ENCODE assay signal across 22 cellular contexts in the genomic region with DNA sequence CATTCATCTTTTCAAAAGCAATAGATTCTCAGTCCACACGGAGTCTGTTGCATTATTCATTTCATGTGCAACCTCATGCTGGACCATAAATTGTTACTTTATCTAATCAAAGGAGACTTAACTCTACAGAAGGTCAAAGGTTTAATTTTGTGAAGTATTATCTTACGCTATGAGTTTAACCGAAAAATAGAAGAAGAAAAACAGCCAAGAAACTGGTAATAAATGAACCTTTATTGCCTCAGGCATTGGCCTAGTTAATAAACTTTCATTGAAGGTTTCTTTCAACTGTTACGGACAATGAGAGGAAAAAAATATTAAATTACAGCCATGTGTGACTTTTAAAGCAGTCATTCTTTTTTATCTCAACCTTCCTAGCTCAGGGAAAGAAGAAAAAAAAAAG.
DNase-seq lines count a peak whose midpoint lies in the region; ATAC-seq and TF ChIP-seq lines count a peak whose summit lies in the region.
"Had no signal": no experiment of that assay in that cellular context is flagged by ENCODE, and none has a peak within 500 bp of the region (broad histone marks: within the 10 kb centered on the region; RNA-seq: fewer than 3 reads in every experiment).

No MANE protein-coding gene starts in this region.

- DNase-seq in endodermal cell (no peak), mesothelial cell of epicardium (ENCODE audit: low spot score in 2 of 2, unreplicated experiment in 2 of 2) (no peak), progenitor cell of endocrine pancreas (ENCODE audit: low spot score, unreplicated experiment) (no peak), HuH-7 (ENCODE audit: low spot score) (no peak), SW480 (ENCODE audit: low spot score) (no peak)
- DNase-seq in activated CD8-positive, alpha-beta memory T cell treated with anti-CD3 and anti-CD28 coated beads, Interleukin-2, amount 50 U/mL, for 4 hours = no peak
- DNase-seq: DMS153; DND-41; GOT3; HCEC 1CT; KBM-7; NCI-H1105 treated with DMSO at 0.1 percent for 48 hours; NCI-H2029; NCI-H446 treated with DMSO at 0.1 percent for 48 hours; NCI-H526; NCI-H82; NK-92 treated with Interleukin-12 subunit alpha and Interleukin-12 subunit beta, amount 100 ng/mL, for 24 hours; PC-9 had no signal

- POLR2A ChIA-PET in HEK293 (lab: Yijun Ruan, JAX) = no interaction called here

- H3K4me1 ChIP-seq in HEK293 (ENCODE audit: control insufficient read depth, insufficient read depth, low read length) (no peaks in the 10 kb centered on the region), endodermal cell (ENCODE audit: control insufficient read depth, insufficient read depth, low read length) (no peaks in the 10 kb centered on the region)
- H3K4me1 ChIP-seq: SJSA1 had no signal

- H3K27ac Mint-ChIP-seq in endodermal cell (no peak overlapping the region), mesothelial cell of epicardium (peak overlapping the region; percentile 84), progenitor cell of endocrine pancreas (peak overlapping the region; percentile 86)

- ATAC-seq in HG02571 (IDR thresholded peaks at IDR 0.05; ENCODE audit: unreplicated experiment) = no peak
- ATAC-seq: Right ventricle myocardium inferior had no signal

- no peak overlapping the region for H3K4me3 Mint-ChIP-seq in endodermal cell
- peak overlapping the region; percentile 43 for H3K4me3 Mint-ChIP-seq in mesothelial cell of epicardium
- H3K4me3 Mint-ChIP-seq in progenitor cell of endocrine pancreas (ENCODE audit: low read depth) = no peak overlapping the region

- H3K36me3 Mint-ChIP-seq in endodermal cell (ENCODE audit: low read depth) (no peaks in the 10 kb centered on the region), mesothelial cell of epicardium (peaks cover 2% of the 10 kb centered on the region), progenitor cell of endocrine pancreas (ENCODE audit: insufficient read depth) (no peaks in the 10 kb centered on the region)

- no peaks in the 10 kb centered on the region for H3K27me3 Mint-ChIP-seq in endodermal cell (ENCODE audit: insufficient read depth)
- no peaks in the 10 kb centered on the region for H3K27me3 Mint-ChIP-seq in mesothelial cell of epicardium (ENCODE audit: low read depth)
- no peaks in the 10 kb centered on the region for H3K27me3 Mint-ChIP-seq in progenitor cell of endocrine pancreas

- 73 to 93% methylated on average over 2 to 4 of the region's 4 CpGs for whole genome bisulfite sequencing in endodermal cell (ENCODE audit: insufficient coverage in 1 of 2, insufficient read length in 1 of 2), 2 experiments

- H3K27me3 ChIP-seq in endodermal cell (ENCODE audit: control insufficient read depth, insufficient read depth, low read length, poor library complexity, severe bottlenecking) = no peaks in the 10 kb centered on the region
- H3K27me3 ChIP-seq: SJSA1 had no signal

- H3K9ac ChIP-seq in endodermal cell (ENCODE audit: extremely low read depth, low read length, poor library complexity, severe bottlenecking) = no peak overlapping the region

- H3K27ac ChIP-seq in HEK293 (ENCODE audit: extremely low read depth, low read depth, low read length) (no peak overlapping the region), endodermal cell (ENCODE audit: low read depth, low read length) (peak overlapping the region; percentile 45)
- H3K27ac ChIP-seq: PC-9, SJSA1 had no signal

- H3K9me3 Mint-ChIP-seq in endodermal cell = no peaks in the 10 kb centered on the region
- peaks cover 4% of the 10 kb centered on the region for H3K9me3 Mint-ChIP-seq in mesothelial cell of epicardium
- no peaks in the 10 kb centered on the region for H3K9me3 Mint-ChIP-seq in progenitor cell of endocrine pancreas (ENCODE audit: low read depth)

- H3K9me3 ChIP-seq in HEK293 (ENCODE audit: control insufficient read depth, insufficient read depth, low read depth, low read length) (no peaks in the 10 kb centered on the region), endodermal cell (ENCODE audit: control insufficient read depth, low read length) (no peaks in the 10 kb centered on the region)
- H3K9me3 ChIP-seq: SJSA1 had no signal

- H3K4me1 Mint-ChIP-seq in endodermal cell (peaks cover 2% of the 10 kb centered on the region), mesothelial cell of epicardium (peaks cover 86% of the 10 kb centered on the region), progenitor cell of endocrine pancreas (ENCODE audit: low read depth) (peaks cover 36% of the 10 kb centered on the region)

- CTCF ChIA-PET in HEK293 (lab: Yijun Ruan, JAX) = no interaction called here

- no peak overlapping the region for H3K4me3 ChIP-seq in HEK293 (ENCODE audit: low read depth, low read length)
- no peak overlapping the region for H3K4me3 ChIP-seq in endodermal cell (ENCODE audit: low read length)
- H3K4me3 ChIP-seq: PC-9, SJSA1 had no signal

- TF ChIP-seq CTCF in HEK293 (tag by site-specific recombination; IDR thresholded peaks at IDR 0.05) (no peak), endodermal cell (conservative IDR thresholded peaks at IDR 0.05) (no peak), mesothelial cell of epicardium (IDR thresholded peaks at IDR 0.05; ENCODE audit: unreplicated experiment) (no peak), progenitor cell of endocrine pancreas (IDR thresholded peaks at IDR 0.05; ENCODE audit: unreplicated experiment) (no peak)

- H3K36me3 ChIP-seq in HEK293 (ENCODE audit: control insufficient read depth in 2 of 2, insufficient read depth in 1 of 2, low read length in 2 of 2) = no peaks in the 10 kb centered on the region
- no peaks in the 10 kb centered on the region for H3K36me3 ChIP-seq in endodermal cell (ENCODE audit: control insufficient read depth, insufficient read depth, low read length)
- H3K36me3 ChIP-seq: SJSA1 had no signal

TF ChIP-seq in HEK293, 187 proteins besides CTCF, POLR2A, EP300 and RAD21 (continues in another document):
- TF ChIP-seq ZNF121 (tag by site-specific recombination; IDR thresholded peaks at IDR 0.05) (no peak), FEZF1 (tag by site-specific recombination; IDR thresholded peaks at IDR 0.05) (peak; percentile 75), ZNF19 (tag by site-specific recombination; IDR thresholded peaks at IDR 0.05; ENCODE audit: low read depth) (no peak), ZFP37 (tag by site-specific recombination; IDR thresholded peaks at IDR 0.05) (no peak), ZNF701 (tag by site-specific recombination; IDR thresholded peaks at IDR 0.05) (no peak), ZNF169 (tag by site-specific recombination; IDR thresholded peaks at IDR 0.05) (no peak), ZSCAN30 (tag by site-specific recombination; IDR thresholded peaks at IDR 0.05) (no peak), OSR2 (tag by site-specific recombination; IDR thresholded peaks at IDR 0.05) (peak; percentile 52; the same call in 1 of the 2 replicates), ZNF791 (tag by site-specific recombination; IDR thresholded peaks at IDR 0.05) (no peak), ZNF664 (tag by site-specific recombination; IDR thresholded peaks at IDR 0.05) (0 out of 2 replicates have a peak, but pooled peaks have one; percentile 27), ZNF354C (tag by site-specific recombination; IDR thresholded peaks at IDR 0.05; ENCODE audit: borderline replicate concordance, low read depth) (no peak), TRIM28 (IDR thresholded peaks at IDR 0.05; ENCODE audit: borderline replicate concordance, low read length) (peak; percentile 95), ZNF366 (tag by site-specific recombination; conservative IDR thresholded peaks at IDR 0.05) (no peak), ZNF10 (tag by site-specific recombination; IDR thresholded peaks at IDR 0.05) (no peak), ZNF521 (tag by site-specific recombination; IDR thresholded peaks at IDR 0.05) (no peak), ZNF677 (tag by site-specific recombination; IDR thresholded peaks at IDR 0.05) (no peak), IKZF3 (tag by site-specific recombination; IDR thresholded peaks at IDR 0.05) (peak; percentile 25; the same call in 1 of the 2 replicates)
- TF ChIP-seq, protein P1, sequence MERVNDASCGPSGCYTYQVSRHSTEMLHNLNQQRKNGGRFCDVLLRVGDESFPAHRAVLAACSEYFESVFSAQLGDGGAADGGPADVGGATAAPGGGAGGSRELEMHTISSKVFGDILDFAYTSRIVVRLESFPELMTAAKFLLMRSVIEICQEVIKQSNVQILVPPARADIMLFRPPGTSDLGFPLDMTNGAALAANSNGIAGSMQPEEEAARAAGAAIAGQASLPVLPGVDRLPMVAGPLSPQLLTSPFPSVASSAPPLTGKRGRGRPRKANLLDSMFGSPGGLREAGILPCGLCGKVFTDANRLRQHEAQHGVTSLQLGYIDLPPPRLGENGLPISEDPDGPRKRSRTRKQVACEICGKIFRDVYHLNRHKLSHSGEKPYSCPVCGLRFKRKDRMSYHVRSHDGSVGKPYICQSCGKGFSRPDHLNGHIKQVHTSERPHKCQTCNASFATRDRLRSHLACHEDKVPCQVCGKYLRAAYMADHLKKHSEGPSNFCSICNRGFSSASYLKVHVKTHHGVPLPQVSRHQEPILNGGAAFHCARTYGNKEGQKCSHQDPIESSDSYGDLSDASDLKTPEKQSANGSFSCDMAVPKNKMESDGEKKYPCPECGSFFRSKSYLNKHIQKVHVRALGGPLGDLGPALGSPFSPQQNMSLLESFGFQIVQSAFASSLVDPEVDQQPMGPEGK (tag by site-specific recombination; IDR thresholded peaks at IDR 0.05) = no peak
- TF ChIP-seq, protein P2, sequence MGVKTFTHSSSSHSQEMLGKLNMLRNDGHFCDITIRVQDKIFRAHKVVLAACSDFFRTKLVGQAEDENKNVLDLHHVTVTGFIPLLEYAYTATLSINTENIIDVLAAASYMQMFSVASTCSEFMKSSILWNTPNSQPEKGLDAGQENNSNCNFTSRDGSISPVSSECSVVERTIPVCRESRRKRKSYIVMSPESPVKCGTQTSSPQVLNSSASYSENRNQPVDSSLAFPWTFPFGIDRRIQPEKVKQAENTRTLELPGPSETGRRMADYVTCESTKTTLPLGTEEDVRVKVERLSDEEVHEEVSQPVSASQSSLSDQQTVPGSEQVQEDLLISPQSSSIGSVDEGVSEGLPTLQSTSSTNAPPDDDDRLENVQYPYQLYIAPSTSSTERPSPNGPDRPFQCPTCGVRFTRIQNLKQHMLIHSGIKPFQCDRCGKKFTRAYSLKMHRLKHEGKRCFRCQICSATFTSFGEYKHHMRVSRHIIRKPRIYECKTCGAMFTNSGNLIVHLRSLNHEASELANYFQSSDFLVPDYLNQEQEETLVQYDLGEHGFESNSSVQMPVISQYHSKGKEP (tag by site-specific recombination; IDR thresholded peaks at IDR 0.05) = peak; percentile 77
